Comparison of ENCODE assay signal across 1 cellular context in the genomic region with DNA sequence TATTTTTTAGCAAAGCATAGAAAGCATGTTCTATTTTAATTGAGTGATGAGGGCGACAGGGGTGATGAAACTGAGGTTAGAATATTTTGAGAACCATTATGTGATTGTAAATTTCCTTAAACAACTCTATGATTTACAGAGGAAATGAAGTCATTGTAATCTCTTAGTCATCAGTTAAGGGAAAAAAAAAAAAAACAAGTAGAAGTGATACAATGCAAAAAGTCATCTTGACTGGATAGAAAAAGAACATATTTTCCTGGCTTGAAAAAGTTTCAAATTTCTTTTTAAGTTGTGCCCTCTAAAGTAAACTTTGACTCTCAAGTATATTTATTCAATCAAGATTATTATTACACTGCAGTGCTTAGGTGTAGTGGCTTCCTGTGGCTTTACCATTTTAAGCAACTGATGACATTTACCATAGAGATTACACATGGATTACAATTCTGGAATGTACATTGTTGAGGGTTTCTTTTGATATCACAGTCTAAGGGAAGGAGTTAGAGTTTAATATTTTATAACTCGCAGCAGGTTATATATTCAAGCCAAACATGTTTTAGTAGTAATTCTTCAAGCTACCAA.
TF ChIP-seq lines count a peak whose summit lies in the region.

No MANE protein-coding gene starts in this region.

TF ChIP-seq in GM12878, 131 proteins besides CTCF, POLR2A, EP300 and RAD21:
- TF ChIP-seq, protein P1, sequence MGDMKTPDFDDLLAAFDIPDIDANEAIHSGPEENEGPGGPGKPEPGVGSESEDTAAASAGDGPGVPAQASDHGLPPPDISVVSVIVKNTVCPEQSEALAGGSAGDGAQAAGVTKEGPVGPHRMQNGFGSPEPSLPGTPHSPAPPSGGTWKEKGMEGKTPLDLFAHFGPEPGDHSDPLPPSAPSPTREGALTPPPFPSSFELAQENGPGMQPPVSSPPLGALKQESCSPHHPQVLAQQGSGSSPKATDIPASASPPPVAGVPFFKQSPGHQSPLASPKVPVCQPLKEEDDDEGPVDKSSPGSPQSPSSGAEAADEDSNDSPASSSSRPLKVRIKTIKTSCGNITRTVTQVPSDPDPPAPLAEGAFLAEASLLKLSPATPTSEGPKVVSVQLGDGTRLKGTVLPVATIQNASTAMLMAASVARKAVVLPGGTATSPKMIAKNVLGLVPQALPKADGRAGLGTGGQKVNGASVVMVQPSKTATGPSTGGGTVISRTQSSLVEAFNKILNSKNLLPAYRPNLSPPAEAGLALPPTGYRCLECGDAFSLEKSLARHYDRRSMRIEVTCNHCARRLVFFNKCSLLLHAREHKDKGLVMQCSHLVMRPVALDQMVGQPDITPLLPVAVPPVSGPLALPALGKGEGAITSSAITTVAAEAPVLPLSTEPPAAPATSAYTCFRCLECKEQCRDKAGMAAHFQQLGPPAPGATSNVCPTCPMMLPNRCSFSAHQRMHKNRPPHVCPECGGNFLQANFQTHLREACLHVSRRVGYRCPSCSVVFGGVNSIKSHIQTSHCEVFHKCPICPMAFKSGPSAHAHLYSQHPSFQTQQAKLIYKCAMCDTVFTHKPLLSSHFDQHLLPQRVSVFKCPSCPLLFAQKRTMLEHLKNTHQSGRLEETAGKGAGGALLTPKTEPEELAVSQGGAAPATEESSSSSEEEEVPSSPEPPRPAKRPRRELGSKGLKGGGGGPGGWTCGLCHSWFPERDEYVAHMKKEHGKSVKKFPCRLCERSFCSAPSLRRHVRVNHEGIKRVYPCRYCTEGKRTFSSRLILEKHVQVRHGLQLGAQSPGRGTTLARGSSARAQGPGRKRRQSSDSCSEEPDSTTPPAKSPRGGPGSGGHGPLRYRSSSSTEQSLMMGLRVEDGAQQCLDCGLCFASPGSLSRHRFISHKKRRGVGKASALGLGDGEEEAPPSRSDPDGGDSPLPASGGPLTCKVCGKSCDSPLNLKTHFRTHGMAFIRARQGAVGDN (IDR thresholded peaks at IDR 0.05): no peak
- peak; percentile 27; the same call in 1 of the 2 replicates for TF ChIP-seq JUNB (IDR thresholded peaks at IDR 0.05)
- TF ChIP-seq MXI1 (IDR thresholded peaks at IDR 0.05; ENCODE audit: low read depth, low read length): no peak
- TF ChIP-seq SMC3 (IDR thresholded peaks at IDR 0.05; ENCODE audit: borderline replicate concordance, low read length): no peak
- TF ChIP-seq ATF7 (IDR thresholded peaks at IDR 0.05; ENCODE audit: low read depth): peak; percentile 38; the same call in 1 of the 2 replicates
